ENCODE assay signal across 12 cellular contexts in genomic region chr9:127776919-127777280, GRCh38. TPM values are rescaled to one million over a fixed set of nuclear protein-coding genes. Genes with fewer than 3 reads are reported as not detected.
A peak's percentile ranks its signal among the peaks of the same experiment; 100 is the strongest.
DNase-seq lines count a peak whose midpoint lies in the region; ATAC-seq, FAIRE-seq and TF ChIP-seq lines count a peak whose summit lies in the region.
"Had no signal": no experiment of that assay in that cellular context is flagged by ENCODE, and none has a peak within 500 bp of the region (broad histone marks: within the 10 kb centered on the region; RNA-seq: fewer than 3 reads in every experiment).

No MANE protein-coding gene starts in this region.

- DNase-seq in activated CD8-positive, alpha-beta memory T cell treated with anti-CD3 and anti-CD28 coated beads, Interleukin-2, amount 10 ng/mL, durations not matched to agents 7 days and 5 days: peak; percentile 48
- no peak for DNase-seq in activated CD8-positive, alpha-beta memory T cell treated with anti-CD3 and anti-CD28 coated beads, Interleukin-2, amount 50 U/mL, for 4 hours
- peak; percentile 54 for DNase-seq in stimulated activated naive CD8-positive, alpha-beta T cell treated with anti-CD3 and anti-CD28 coated beads, Interleukin-15, Interleukin-2, amounts not matched to agents 100 U/mL and 50 U/mL, for 24 hours
- no peak for DNase-seq in H54 (ENCODE audit: insufficient read length, low spot score)
- DNase-seq in cerebellum (ENCODE audit: low spot score): no peak
- no peak for DNase-seq in NCI-H2107 (lab: John Stamatoyannopoulos, UW)
- DNase-seq: dermis blood vessel endothelial cell, NCI-H526 treated with DMSO at 0.1 percent for 48 hours, SW 1271 had no signal

- H3K27me3 ChIP-seq in SU-DHL-6 (ENCODE audit: low read length) (no peaks in the 10 kb centered on the region), esophagus (ENCODE audit: control insufficient read depth in 1 of 2, insufficient read depth in 2 of 2, low read length in 2 of 2) (no peaks in the 10 kb centered on the region)

- TF ChIP-seq CTCF in SU-DHL-6 (IDR thresholded peaks at IDR 0.05; ENCODE audit: insufficient read depth, low read length, poor library complexity, severe bottlenecking): no peak

- no peaks in the 10 kb centered on the region for H3K36me3 ChIP-seq in SU-DHL-6 (ENCODE audit: low read length)
- H3K36me3 ChIP-seq in esophagus (ENCODE audit: control insufficient read depth in 2 of 2, insufficient read depth in 2 of 2, low read length in 1 of 2): no peaks in the 10 kb centered on the region

- 63 to 71% methylated on average over 5 of the region's 5 CpGs for WGBS in esophagus, 2 donors

- H4K20me1 ChIP-seq in SU-DHL-6 (ENCODE audit: low read depth, low read length): no peaks in the 10 kb centered on the region

- H3K4me3 Mint-ChIP-seq in activated CD8-positive, alpha-beta memory T cell treated with anti-CD3 and anti-CD28 coated beads, Interleukin-2, amount 10 ng/mL, durations not matched to agents 7 days and 5 days: peak overlapping the region; percentile 100

- peaks cover 53% of the 10 kb centered on the region for H3K4me1 Mint-ChIP-seq in activated CD8-positive, alpha-beta memory T cell treated with anti-CD3 and anti-CD28 coated beads, Interleukin-2, amount 10 ng/mL, durations not matched to agents 7 days and 5 days

- CTCF ChIA-PET in activated CD8-positive, alpha-beta memory T cell treated with anti-CD3 and anti-CD28 coated beads, Interleukin-2, amount 10 ng/mL, durations not matched to agents 7 days and 5 days (lab: Charles Lee): interaction anchor here (0.6 to 2.4 kb wide), 7 partner anchors 8 to 155 kb away, joined by 3 to 21 read pairs (median 7); partner anchors contain the start of genes CDK9 and TOR2A

- H3K4me3 ChIP-seq in SU-DHL-6 (ENCODE audit: insufficient read depth, low read length, poor library complexity, severe bottlenecking) (peak overlapping the region; percentile 80), esophagus (ENCODE audit: low read depth in 1 of 2, low read length in 2 of 2) (peak overlapping the region; percentile 12 to 20)

- peaks cover 42% of the 10 kb centered on the region for H3F3A ChIP-seq in SU-DHL-6 (ENCODE audit: insufficient read depth)

- no peak for FAIRE-seq in H54 (lab: Jason Lieb, UNC)

- no peak for TF ChIP-seq POLR2A in H54 (IDR thresholded peaks at IDR 0.05; ENCODE audit: low read depth, low read length)

- peak overlapping the region; percentile 90 for H3K4me2 ChIP-seq in SU-DHL-6 (ENCODE audit: low read depth, low read length, poor library complexity, severe bottlenecking)

- H3K79me2 ChIP-seq in SU-DHL-6 (ENCODE audit: insufficient read depth, low read length): peaks cover 13% of the 10 kb centered on the region

- H3K9me3 Mint-ChIP-seq in activated CD8-positive, alpha-beta memory T cell treated with anti-CD3 and anti-CD28 coated beads, Interleukin-2, amount 10 ng/mL, durations not matched to agents 7 days and 5 days (ENCODE audit: low read depth): no peaks in the 10 kb centered on the region

- H3K9ac ChIP-seq in SU-DHL-6 (ENCODE audit: low read length): peak overlapping the region; percentile 89

- H3K27ac Mint-ChIP-seq in activated CD8-positive, alpha-beta memory T cell treated with anti-CD3 and anti-CD28 coated beads, Interleukin-2, amount 10 ng/mL, durations not matched to agents 7 days and 5 days: peak overlapping the region; percentile 97

- peak overlapping the region; percentile 96 for H3K27ac ChIP-seq in SU-DHL-6 (ENCODE audit: low read depth, low read length)
- no peak overlapping the region for H3K27ac ChIP-seq in esophagus (ENCODE audit: low read depth in 2 of 2, low read length in 1 of 2)

- no peak for ATAC-seq in activated CD8-positive, alpha-beta memory T cell treated with anti-CD3 and anti-CD28 coated beads, Interleukin-2, amount 10 ng/mL, durations not matched to agents 7 days and 5 days
- no peak for ATAC-seq in stimulated activated naive CD8-positive, alpha-beta T cell treated with anti-CD3 and anti-CD28 coated beads, Interleukin-15, Interleukin-2, amounts not matched to agents 100 U/mL and 50 U/mL, for 24 hours

- peaks cover 0 to 2% of the 10 kb centered on the region in 2 donors for H3K4me1 ChIP-seq in esophagus (ENCODE audit: control insufficient read depth in 2 of 2, insufficient read depth in 2 of 2, low read length in 1 of 2)

- H2AFZ ChIP-seq in SU-DHL-6 (ENCODE audit: low read depth, low read length, severe bottlenecking): no peak overlapping the region

- H3K9me3 ChIP-seq in SU-DHL-6 (ENCODE audit: insufficient read depth, low read length) (no peaks in the 10 kb centered on the region), esophagus (ENCODE audit: control insufficient read depth in 2 of 2, insufficient read depth in 1 of 2, low read depth in 1 of 2, low read length in 1 of 2) (no peaks in the 10 kb centered on the region)

- peaks cover 36% of the 10 kb centered on the region for H3K36me3 Mint-ChIP-seq in activated CD8-positive, alpha-beta memory T cell treated with anti-CD3 and anti-CD28 coated beads, Interleukin-2, amount 10 ng/mL, durations not matched to agents 7 days and 5 days

- H3K9me2 ChIP-seq in SU-DHL-6 (replicated peaks; ENCODE audit: insufficient read depth, low read length): no peaks in the 10 kb centered on the region

- no peaks in the 10 kb centered on the region for H3K27me3 Mint-ChIP-seq in activated CD8-positive, alpha-beta memory T cell treated with anti-CD3 and anti-CD28 coated beads, Interleukin-2, amount 10 ng/mL, durations not matched to agents 7 days and 5 days

RNA-seq across cellular contexts. Expression of gene SH2D3C, which starts 1.6 kb away (rescaled TPM):
- total RNA-seq in activated CD8-positive, alpha-beta memory T cell treated with anti-CD3 and anti-CD28 coated beads, Interleukin-2, amount 10 ng/mL, durations not matched to agents 7 days and 5 days: 10 to 100 TPM; 75.2 to 87.8 TPM
- polyA plus RNA-seq in esophagus: 1 to 10 TPM; 2.8 to 3.2 TPM
- 8.5 TPM for total RNA-seq in cerebellum
- total RNA-seq: A673 had no signal

RNA-seq across cellular contexts. Expression of gene CDK9, which starts 8.9 kb away (rescaled TPM):
- 100 to 1,000 TPM; 120 to 128 TPM for total RNA-seq in activated CD8-positive, alpha-beta memory T cell treated with anti-CD3 and anti-CD28 coated beads, Interleukin-2, amount 10 ng/mL, durations not matched to agents 7 days and 5 days
- polyA plus RNA-seq in esophagus: 10 to 100 TPM; 34.2 to 44.2 TPM
- total RNA-seq in cerebellum: 38.9 TPM

RNA-seq across cellular contexts. Expression of gene FPGS, which starts 25.8 kb away (rescaled TPM):
- total RNA-seq in activated CD8-positive, alpha-beta memory T cell treated with anti-CD3 and anti-CD28 coated beads, Interleukin-2, amount 10 ng/mL, durations not matched to agents 7 days and 5 days: 100 to 1,000 TPM; 109 to 117 TPM
- polyA plus RNA-seq in esophagus: 10 to 100 TPM; 28.7 to 31.5 TPM
- total RNA-seq in cerebellum: 20.3 TPM

RNA-seq across cellular contexts. Expression of gene TOR2A, which starts 41.8 kb away (rescaled TPM):
- 10 to 100 TPM; 24.1 to 26.8 TPM for total RNA-seq in activated CD8-positive, alpha-beta memory T cell treated with anti-CD3 and anti-CD28 coated beads, Interleukin-2, amount 10 ng/mL, durations not matched to agents 7 days and 5 days
- 10 to 100 TPM; 10.0 to 13.2 TPM for polyA plus RNA-seq in esophagus
- 8.3 TPM for total RNA-seq in cerebellum

Comparison
In these comparisons a context has a peak if more than half of its experiments do, and no peak if none do; other contexts are left out.
1. DNase-seq: peak in activated CD8-positive, alpha-beta memory T cell treated with anti-CD3 and anti-CD28 coated beads, Interleukin-2, amount 10 ng/mL, durations not matched to agents 7 days and 5 days (single experiment) and stimulated activated naive CD8-positive, alpha-beta T cell treated with anti-CD3 and anti-CD28 coated beads, Interleukin-15, Interleukin-2, amounts not matched to agents 100 U/mL and 50 U/mL, for 24 hours (single experiment); none in activated CD8-positive, alpha-beta memory T cell treated with anti-CD3 and anti-CD28 coated beads, Interleukin-2, amount 50 U/mL, for 4 hours (single experiment), H54 (single experiment), cerebellum (single experiment) and NCI-H2107 (single experiment).